19 cellular contexts compared by ENCODE assay signal in the genomic region with DNA sequence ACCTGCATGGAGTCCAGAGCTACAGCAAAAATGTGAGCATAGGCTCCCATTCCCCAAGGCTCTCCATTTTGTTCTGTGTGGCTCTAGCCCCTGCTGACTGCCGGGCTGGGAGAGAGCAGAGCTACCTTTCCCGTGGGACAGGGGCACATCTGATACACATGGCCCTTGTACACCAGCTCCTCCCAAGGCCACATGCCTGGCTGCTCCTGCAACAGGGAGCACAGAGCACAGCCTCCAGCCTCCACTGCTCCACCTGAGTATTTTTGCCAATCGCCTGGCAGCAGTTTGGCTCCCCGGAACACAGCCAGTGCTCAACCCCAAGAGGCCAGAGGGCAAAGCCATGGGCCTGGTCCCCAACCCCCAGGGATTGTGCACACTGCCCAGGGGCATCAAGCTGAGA.
DNase-seq lines count a peak whose midpoint lies in the region; ATAC-seq, FAIRE-seq and TF ChIP-seq lines count a peak whose summit lies in the region.
"Had no signal": no experiment of that assay in that cellular context is flagged by ENCODE, and none has a peak within 500 bp of the region (broad histone marks: within the 10 kb centered on the region; RNA-seq: fewer than 3 reads in every experiment).

No MANE protein-coding gene starts in this region.

- DNase-seq in H9 (peak; percentile 28), adipocyte (ENCODE audit: low read depth) (no peak), HepG2 (ENCODE audit: low spot score) (no peak), type B pancreatic cell (ENCODE audit: extremely low spot score, unreplicated experiment) (no peak)
- DNase-seq: CD8-positive, alpha-beta memory T cell; IMR-90; Karpas-422; NCI-H1048; NCI-H1436; NCI-H1930; NCI-H526; Peyer's patch had no signal

- H3K4me1 ChIP-seq in H9 (ENCODE audit: insufficient read depth, low read length) (no peaks in the 10 kb centered on the region), adipocyte (ENCODE audit: control insufficient read depth, insufficient read depth, low read length) (no peaks in the 10 kb centered on the region), HepG2 (ENCODE audit: insufficient read depth, low read length) (no peaks in the 10 kb centered on the region)
- H3K4me1 ChIP-seq: BLaER1 treated with 17β-estradiol and CSF1 and Interleukin-3, amounts not matched to agents 10 nM and 100 nM; HAP-1; Peyer's patch had no signal

- H3K9me3 ChIP-seq in H9 (ENCODE audit: control insufficient read depth, low read depth, low read length) (no peaks in the 10 kb centered on the region), adipocyte (ENCODE audit: control insufficient read depth, low read length) (no peaks in the 10 kb centered on the region), HepG2 (ENCODE audit: low read length) (no peaks in the 10 kb centered on the region)
- H3K9me3 ChIP-seq: HAP-1 had no signal

- no peak overlapping the region for H3T11ph ChIP-seq in H9 (ENCODE audit: low read length)

- H2BK20ac ChIP-seq in H9 (ENCODE audit: low read depth, low read length, poor library complexity, severe bottlenecking) = no peak overlapping the region

- no peak overlapping the region for H3K4ac ChIP-seq in H9 (ENCODE audit: low read depth, low read length)

- H3K79me2 ChIP-seq in H9 (ENCODE audit: insufficient read depth, low read length) = no peaks in the 10 kb centered on the region
- H3K79me2 ChIP-seq in HepG2 (ENCODE audit: insufficient read depth, low read length) = no peaks in the 10 kb centered on the region

- H3K27me3 Mint-ChIP-seq in H9 (ENCODE audit: low read depth) (peaks cover 3% of the 10 kb centered on the region), type B pancreatic cell (peaks cover 11% of the 10 kb centered on the region)

- no peak for FAIRE-seq in HepG2 (lab: Jason Lieb, UNC)
- FAIRE-seq: D721Med had no signal

- H4K8ac ChIP-seq in H9 (replicated peaks; ENCODE audit: insufficient read length, low read depth, low read length) = no peak overlapping the region

- H3K18ac ChIP-seq in H9 (ENCODE audit: insufficient read length, low read depth, low read length) = no peak overlapping the region

- H3K56ac ChIP-seq in H9 (ENCODE audit: insufficient read length, low read depth, low read length) = no peak overlapping the region

- no peak overlapping the region for H2BK5ac ChIP-seq in H9 (ENCODE audit: insufficient read length, low read length)

- TF ChIP-seq POLR2A in HepG2 (IDR thresholded peaks at IDR 0.05; ENCODE audit: insufficient read depth in 1 of 2, low read depth in 2 of 2, low read length in 2 of 2) = no peak

- H2AK5ac ChIP-seq in H9 (ENCODE audit: insufficient read length, low read length) = no peak overlapping the region

- in situ Hi-C loops in HepG2 (cut with HindIII; ENCODE audit: extremely low pct_ligation_motif_present, low pct_unique_long_range_greater_than_20kb) = loop anchor here (5.0 kb wide), 1 partner anchor 117 kb away; no protein-coding TSS in a partner anchor

- H3K36me3 Mint-ChIP-seq in H9 (ENCODE audit: insufficient read depth in 1 of 3, low read depth in 3 of 3) (no peaks in the 10 kb centered on the region; a peak in 1 of 7 replicates), type B pancreatic cell (no peaks in the 10 kb centered on the region)
- H3K36me3 Mint-ChIP-seq: CD8-positive, alpha-beta memory T cell had no signal

- H3K27me3 ChIP-seq in H9 (ENCODE audit: insufficient read depth, low read length) (no peaks in the 10 kb centered on the region), adipocyte (replicated peaks; ENCODE audit: control insufficient read depth, insufficient read depth, low read length) (no peaks in the 10 kb centered on the region), HepG2 (ENCODE audit: control insufficient read depth in 1 of 2, insufficient read depth in 2 of 2, low read length in 2 of 2) (no peaks in the 10 kb centered on the region; a peak in 1 of 5 replicates)
- H3K27me3 ChIP-seq: BLaER1 treated with 17β-estradiol and CSF1 and Interleukin-3, amounts not matched to agents 10 nM and 100 nM; Peyer's patch had no signal

- H3K4me3 Mint-ChIP-seq in H9 = no peak overlapping the region
- H3K4me3 Mint-ChIP-seq in type B pancreatic cell = no peak overlapping the region
- H3K4me3 Mint-ChIP-seq: CD8-positive, alpha-beta memory T cell had no signal

- ATAC-seq in HepG2 (peak; percentile 82), GM21576 (IDR thresholded peaks at IDR 0.05; ENCODE audit: unreplicated experiment) (no peak), HG03095 (IDR thresholded peaks at IDR 0.05; ENCODE audit: unreplicated experiment) (no peak), HG02623 (IDR thresholded peaks at IDR 0.05; ENCODE audit: unreplicated experiment) (no peak)

- BruUV-seq in HepG2 (replicated peaks; lab: Mats Ljungman, UMichigan) = no TSS peak

- H3K4me2 ChIP-seq in H9 (ENCODE audit: insufficient read depth, insufficient read length, low read length) = no peak overlapping the region
- peak overlapping the region; percentile 21; the same call in 1 of the 2 replicates for H3K4me2 ChIP-seq in HepG2 (ENCODE audit: low read depth, low read length)
- H3K4me2 ChIP-seq: BLaER1 treated with 17β-estradiol and CSF1 and Interleukin-3, amounts not matched to agents 10 nM and 100 nM had no signal

- no peak overlapping the region for H2BK120ac ChIP-seq in H9 (ENCODE audit: low read depth, low read length, poor library complexity, severe bottlenecking)

- no peak for TF ChIP-seq RAD21 in HepG2 (CRISPR knock-in tag; IDR thresholded peaks at IDR 0.05)

- H3K14ac ChIP-seq in H9 (ENCODE audit: insufficient read depth, low read length) = no peak overlapping the region

- no peak overlapping the region for H2BK12ac ChIP-seq in H9 (ENCODE audit: insufficient read length, low read depth, low read length)

- POLR2A ChIA-PET in HepG2 (lab: Yijun Ruan, JAX) = no interaction called here

- H3K27ac ChIP-seq in H9 (ENCODE audit: insufficient read length, low read depth, low read length) (no peak overlapping the region), HepG2 (ENCODE audit: extremely low read length, insufficient read depth, low read length) (no peak overlapping the region)
- H3K27ac ChIP-seq: BLaER1 treated with 17β-estradiol and CSF1 and Interleukin-3, amounts not matched to agents 10 nM and 100 nM; HL-60; Peyer's patch had no signal

- H3K4me3 ChIP-seq in adipocyte (ENCODE audit: low read length) = no peak overlapping the region
- no peak overlapping the region for H3K4me3 ChIP-seq in HepG2 (replicated peaks in 1 of 3; ENCODE audit: insufficient read depth in 1 of 3, low read depth in 2 of 3, low read length in 3 of 3)
- H3K4me3 ChIP-seq: BLaER1 treated with 17β-estradiol and CSF1 and Interleukin-3, amounts not matched to agents 10 nM and 100 nM; HAP-1; Peyer's patch had no signal

- no CpG with 5 or more reads among the region's 4 CpGs for WGBS in H9 (ENCODE audit: extremely low coverage, insufficient read length, low lambda C conversion rate)
- 29% methylated on average over 3 of the region's 4 CpGs for WGBS in HepG2 (ENCODE audit: low lambda C conversion rate)

- H3K23ac ChIP-seq in H9 (ENCODE audit: insufficient read length, low read depth, low read length) = no peak overlapping the region

- H2BK15ac ChIP-seq in H9 (ENCODE audit: low read depth, low read length) = no peak overlapping the region

- H3K9ac ChIP-seq in H9 (ENCODE audit: extremely low read depth, insufficient read length, low read length) (no peak overlapping the region), adipocyte (ENCODE audit: low read length) (peak overlapping the region; percentile 1), HepG2 (ENCODE audit: insufficient read depth, low read depth, low read length) (no peak overlapping the region)
- H3K9ac ChIP-seq: BLaER1 treated with 17β-estradiol and CSF1 and Interleukin-3, amounts not matched to agents 10 nM and 100 nM had no signal

- TF ChIP-seq CTCF in H9 (conservative IDR thresholded peaks at IDR 0.05) (no peak), HepG2 (CRISPR knock-in tag; IDR thresholded peaks at IDR 0.05) (no peak), type B pancreatic cell (conservative IDR thresholded peaks at IDR 0.05) (no peak)

- CTCF ChIA-PET in HepG2 (lab: Yijun Ruan, JAX; ENCODE audit: low intra/inter-chr PET ratio, low total read pairs) = interaction anchor here (1.4 kb wide), 1 partner anchor 115 kb away, joined by 10 read pairs; no protein-coding TSS in a partner anchor

- no peak for TF ChIP-seq EP300 in HepG2 (IDR thresholded peaks at IDR 0.05; ENCODE audit: low read depth in 2 of 2, low read length in 2 of 2)
- no peak for TF ChIP-seq EP300 in HepG2 (CRISPR knock-in tag; IDR thresholded peaks at IDR 0.05; ENCODE audit: borderline replicate concordance)

- intact Hi-C loops in HepG2 (cut with micrococcal nuclease; ENCODE audit: unreplicated experiment) = no loop called here

- H4K5ac ChIP-seq in H9 (ENCODE audit: insufficient read length, low read depth, low read length) = no peak overlapping the region

- H3K9me3 Mint-ChIP-seq in H9 (peaks cover 8% of the 10 kb centered on the region in 2 experiments; a peak in 4 of 5 replicates), type B pancreatic cell (no peaks in the 10 kb centered on the region)

- H3K23me2 ChIP-seq in H9 (ENCODE audit: insufficient read length, low read depth, low read length, poor library complexity, severe bottlenecking) = no peaks in the 10 kb centered on the region

- H3K27ac Mint-ChIP-seq in H9 (no peak overlapping the region; a peak in 1 of 7 replicates), type B pancreatic cell (peak overlapping the region; percentile 87)
- H3K27ac Mint-ChIP-seq: CD8-positive, alpha-beta memory T cell had no signal

- H2AFZ ChIP-seq in H9 (ENCODE audit: low read length) (no peak overlapping the region), HepG2 (ENCODE audit: low read length) (no peak overlapping the region)

- H3K36me3 ChIP-seq in adipocyte (ENCODE audit: control insufficient read depth, insufficient read depth, low read length, severe bottlenecking) = no peaks in the 10 kb centered on the region
- H3K36me3 ChIP-seq in HepG2 (replicated peaks in 1 of 2; ENCODE audit: control insufficient read depth in 1 of 2, insufficient read depth in 2 of 2, low read length in 2 of 2) = no peaks in the 10 kb centered on the region
- H3K36me3 ChIP-seq: BLaER1 treated with 17β-estradiol and CSF1 and Interleukin-3, amounts not matched to agents 10 nM and 100 nM; HAP-1; Peyer's patch had no signal

- H4K20me1 ChIP-seq in H9 (ENCODE audit: control insufficient read depth, insufficient read depth, insufficient read length) = no peaks in the 10 kb centered on the region
- H4K20me1 ChIP-seq in HepG2 (ENCODE audit: insufficient read depth, low read length) = no peaks in the 10 kb centered on the region
- H4K20me1 ChIP-seq: BLaER1 treated with 17β-estradiol and CSF1 and Interleukin-3, amounts not matched to agents 10 nM and 100 nM had no signal

- no peaks in the 10 kb centered on the region for H3K79me1 ChIP-seq in H9 (ENCODE audit: insufficient read depth, low read depth, low read length, poor library complexity, severe bottlenecking)

- H3K4me1 Mint-ChIP-seq in H9 (peaks cover 7 to 12% of the 10 kb centered on the region in 2 experiments), type B pancreatic cell (ENCODE audit: unreplicated experiment) (no peaks in the 10 kb centered on the region)
- H3K4me1 Mint-ChIP-seq: CD8-positive, alpha-beta memory T cell had no signal

- no peak overlapping the region for H4K91ac ChIP-seq in H9 (ENCODE audit: insufficient read length, low read depth, low read length)

TF ChIP-seq in HepG2, 621 proteins besides CTCF, POLR2A, EP300 and RAD21 (continues in another document):
- TF ChIP-seq CREB1 (IDR thresholded peaks at IDR 0.05) = no peak
- TF ChIP-seq CREB1 (CRISPR knock-in tag; IDR thresholded peaks at IDR 0.05) = no peak
- TF ChIP-seq POGZ (CRISPR knock-in tag; IDR thresholded peaks at IDR 0.05) = no peak
